In genomic region chr4:38055566-38055965, GRCh38 we compare ENCODE assay signal across 13 cellular contexts.
A peak's percentile ranks its signal among the peaks of the same experiment; 100 is the strongest.
DNase-seq lines count a peak whose midpoint lies in the region; ATAC-seq, FAIRE-seq and TF ChIP-seq lines count a peak whose summit lies in the region.
"Had no signal": no experiment of that assay in that cellular context is flagged by ENCODE, and none has a peak within 500 bp of the region (broad histone marks: within the 10 kb centered on the region; RNA-seq: fewer than 3 reads in every experiment).

No MANE protein-coding gene starts in this region.

- POLR2A ChIA-PET in RWPE1 (lab: Yijun Ruan, JAX; ENCODE audit: low non-redundant PET) (no interaction called here), HepG2 (lab: Yijun Ruan, JAX) (no interaction called here)

- no peak overlapping the region for H3K9ac ChIP-seq in HepG2 (ENCODE audit: insufficient read depth, low read depth, low read length)

- CTCF ChIA-PET in RWPE1 (lab: Yijun Ruan, JAX) = interaction anchor here (0.7 kb wide), 2 partner anchors 124 to 624 kb away, joined by 3 to 4 read pairs; no protein-coding TSS in a partner anchor
- CTCF ChIA-PET in HepG2 (lab: Yijun Ruan, JAX; ENCODE audit: low intra/inter-chr PET ratio, low total read pairs) = no interaction called here

- 85% methylated on average over 8 of the region's 8 CpGs for WGBS in HepG2 (ENCODE audit: low lambda C conversion rate)

- TF ChIP-seq EP300 in HepG2 (IDR thresholded peaks at IDR 0.05; ENCODE audit: low read depth in 2 of 2, low read length in 2 of 2) = no peak
- TF ChIP-seq EP300 in HepG2 (CRISPR knock-in tag; IDR thresholded peaks at IDR 0.05; ENCODE audit: borderline replicate concordance) = no peak

- intact Hi-C loops in HepG2 (cut with micrococcal nuclease; ENCODE audit: unreplicated experiment) = no loop called here

- H3K27ac ChIP-seq in RWPE1 = 0 out of 2 replicates have a peak overlapping the region, but pooled peaks have one; percentile 1
- no peak overlapping the region for H3K27ac ChIP-seq in HepG2 (ENCODE audit: extremely low read length, insufficient read depth, low read length)
- H3K27ac ChIP-seq in thoracic aorta = peak overlapping the region; percentile 19 to 29
- H3K27ac ChIP-seq: PC-9 had no signal

- no peaks in the 10 kb centered on the region for H3K79me2 ChIP-seq in HepG2 (ENCODE audit: insufficient read depth, low read length)

- H3K9me3 ChIP-seq in HepG2 (ENCODE audit: low read length) (no peaks in the 10 kb centered on the region), thoracic aorta (no peaks in the 10 kb centered on the region)

- no peak for FAIRE-seq in HepG2 (lab: Jason Lieb, UNC)

- H3K4me1 ChIP-seq in HepG2 (ENCODE audit: insufficient read depth, low read length) (peaks cover 25% of the 10 kb centered on the region), thoracic aorta (ENCODE audit: control insufficient read depth in 1 of 2, low read depth in 2 of 2) (peaks cover 4 to 37% of the 10 kb centered on the region in 2 donors)

- no peak for TF ChIP-seq RAD21 in HepG2 (CRISPR knock-in tag; IDR thresholded peaks at IDR 0.05)

- no peak overlapping the region for H3K4me2 ChIP-seq in HepG2 (ENCODE audit: low read depth, low read length)
- H3K4me2 ChIP-seq: PC-9 had no signal

- ATAC-seq in HepG2 (peak; percentile 50; the same call in 1 of the 3 replicates), thoracic aorta (ENCODE audit: insufficient number of reproducible peaks, low FRiP score, low read depth) (no peak), HG02938 (IDR thresholded peaks at IDR 0.05; ENCODE audit: unreplicated experiment) (no peak)
- ATAC-seq: activated CD8-positive, alpha-beta T cell treated with anti-CD3 and anti-CD28 coated beads for 36 hours had no signal

- no peaks in the 10 kb centered on the region for H4K20me1 ChIP-seq in HepG2 (ENCODE audit: insufficient read depth, low read length)

- DNase-seq in RWPE1 (ENCODE audit: low spot score) (no peak), dermis microvascular lymphatic vessel endothelial cell (ENCODE audit: low read depth in 2 of 2) (peak; percentile 55 to 63), HepG2 (ENCODE audit: low spot score) (no peak), thoracic aorta (ENCODE audit: low spot score) (no peak), T1000 (lab: John Stamatoyannopoulos, UW) (no peak), AML-193 (lab: John Stamatoyannopoulos, UW) (no peak)
- DNase-seq: activated CD8-positive, alpha-beta T cell treated with anti-CD3 and anti-CD28 coated beads for 36 hours; activated naive CD4-positive, alpha-beta T cell treated with anti-CD3 and anti-CD28 coated beads, Interleukin-2, amount 50 U/mL, for 16 hours; NCI-H2081 treated with DMSO at 0.1 percent for 48 hours; PC-9; stimulated activated CD4-positive, alpha-beta T cell treated with anti-CD3 and anti-CD28 coated beads, Interleukin-2, amount 100 ng/mL, for 48 hours; stimulated activated naive CD4-positive, alpha-beta T cell treated with Interleukin-2 at 50 U/mL for 16 hours had no signal

- in situ Hi-C loops in HepG2 (cut with HindIII; ENCODE audit: extremely low pct_ligation_motif_present, low pct_unique_long_range_greater_than_20kb) = loop anchor here (25.0 kb wide), 1 partner anchor 257 kb away; no protein-coding TSS in a partner anchor

- peaks cover 3 to 18% of the 10 kb centered on the region in 2 experiments; a peak in 3 of 5 replicates for H3K36me3 ChIP-seq in HepG2 (replicated peaks in 1 of 2; ENCODE audit: control insufficient read depth in 1 of 2, insufficient read depth in 2 of 2, low read length in 2 of 2)
- H3K36me3 ChIP-seq in thoracic aorta = peaks cover 23% of the 10 kb centered on the region

- no peak overlapping the region for H2AFZ ChIP-seq in HepG2 (ENCODE audit: low read length)
- H2AFZ ChIP-seq: PC-9 had no signal

- no peak overlapping the region for H3K4me3 ChIP-seq in HepG2 (replicated peaks in 1 of 3; ENCODE audit: insufficient read depth in 1 of 3, low read depth in 2 of 3, low read length in 3 of 3)
- no peak overlapping the region for H3K4me3 ChIP-seq in thoracic aorta
- H3K4me3 ChIP-seq: PC-9 had no signal

- no TSS peak for BruUV-seq in HepG2 (replicated peaks; lab: Mats Ljungman, UMichigan)

- TF ChIP-seq CTCF in RWPE1 (conservative IDR thresholded peaks at IDR 0.05; ENCODE audit: low read depth) (no peak), HepG2 (CRISPR knock-in tag; IDR thresholded peaks at IDR 0.05) (0 out of 2 replicates have a peak, but pooled peaks have one; percentile 9), thoracic aorta (IDR thresholded peaks at IDR 0.05) (no peak)

- no peak for TF ChIP-seq POLR2A in HepG2 (IDR thresholded peaks at IDR 0.05; ENCODE audit: insufficient read depth in 1 of 2, low read depth in 2 of 2, low read length in 2 of 2)

- H3K27me3 ChIP-seq in HepG2 (ENCODE audit: control insufficient read depth in 1 of 2, insufficient read depth in 2 of 2, low read length in 2 of 2) = no peaks in the 10 kb centered on the region
- no peaks in the 10 kb centered on the region for H3K27me3 ChIP-seq in thoracic aorta (replicated peaks; ENCODE audit: insufficient read depth)

TF ChIP-seq in HepG2, 621 proteins besides CTCF, POLR2A, EP300 and RAD21:
- TF ChIP-seq ZNF10 (CRISPR knock-in tag; IDR thresholded peaks at IDR 0.05; ENCODE audit: borderline replicate concordance, low read depth) = no peak
- TF ChIP-seq PAWR (CRISPR knock-in tag; IDR thresholded peaks at IDR 0.05; ENCODE audit: borderline replicate concordance) = no peak
- TF ChIP-seq STAG1 (CRISPR knock-in tag; IDR thresholded peaks at IDR 0.05) = peak; percentile 26; the same call in 1 of the 2 replicates

Comparison
In these comparisons a context has a peak if more than half of its experiments do, and no peak if none do; other contexts are left out.
1. DNase-seq: peak in dermis microvascular lymphatic vessel endothelial cell (2 of 2); none in RWPE1 (single experiment), HepG2 (single experiment), thoracic aorta (single experiment), T1000 (single experiment) and AML-193 (0 of 2).